30 cellular contexts compared by ENCODE assay signal in the genomic region with DNA sequence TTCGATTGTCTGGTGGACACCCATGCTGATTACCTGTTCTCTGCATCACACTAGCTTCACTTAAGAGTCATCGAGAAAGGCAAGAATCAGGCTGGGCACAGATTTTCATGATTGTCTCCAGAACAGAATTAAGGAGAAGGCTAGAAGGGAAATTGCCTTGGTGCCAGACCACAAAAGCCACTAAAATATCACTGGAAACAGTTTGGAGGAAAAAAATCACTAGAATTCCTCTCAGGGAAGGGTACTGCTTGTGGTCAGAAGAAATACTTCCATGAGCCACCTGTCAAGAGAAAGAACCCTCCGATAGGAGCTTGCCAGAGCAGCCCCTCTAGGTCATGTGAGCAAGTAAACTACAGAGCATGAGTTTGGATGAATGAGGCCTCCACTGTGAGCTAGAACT.
"Had no signal": no experiment of that assay in that cellular context is flagged by ENCODE, and none has a peak within 500 bp of the region (broad histone marks: within the 10 kb centered on the region; RNA-seq: fewer than 3 reads in every experiment).

No MANE protein-coding gene starts in this region.

- H3K9me3 ChIP-seq: psoas muscle, spleen, tibial nerve had no signal

- H3K36me3 ChIP-seq: cardiac muscle cell, spleen, tibial nerve had no signal

- H3K36me3 Mint-ChIP-seq: activated naive CD4-positive, alpha-beta T cell treated with anti-CD3 and anti-CD28 coated beads, Interleukin-2, amount 50 U/mL, for 24 hours; brain; mesothelial cell of epicardium; naive thymus-derived CD4-positive, alpha-beta T cell; WTC11 had no signal

- H3K4me3 Mint-ChIP-seq: activated CD8-positive, alpha-beta T cell treated with anti-CD3 and anti-CD28 coated beads for 36 hours; activated naive CD4-positive, alpha-beta T cell treated with anti-CD3 and anti-CD28 coated beads, Interleukin-2, amount 50 U/mL, for 24 hours; activated naive CD8-positive, alpha-beta T cell treated with anti-CD3 and anti-CD28 coated beads, Interleukin-2, amount 50 U/mL, for 24 hours; brain; effector memory CD8-positive, alpha-beta T cell; mesothelial cell of epicardium; naive thymus-derived CD4-positive, alpha-beta T cell; WTC11 had no signal

- H3K27me3 ChIP-seq: cardiac muscle cell, spleen, tibial nerve had no signal

- H3K27me3 Mint-ChIP-seq: activated CD8-positive, alpha-beta T cell treated with anti-CD3 and anti-CD28 coated beads for 36 hours; activated naive CD4-positive, alpha-beta T cell treated with anti-CD3 and anti-CD28 coated beads, Interleukin-2, amount 50 U/mL, for 24 hours; activated naive CD8-positive, alpha-beta T cell treated with anti-CD3 and anti-CD28 coated beads, Interleukin-2, amount 50 U/mL, for 24 hours; brain; effector memory CD8-positive, alpha-beta T cell; naive thymus-derived CD4-positive, alpha-beta T cell had no signal

- H3K4me3 ChIP-seq: cardiac muscle cell, psoas muscle, spleen, tibial nerve had no signal

- H3K4me1 Mint-ChIP-seq: activated naive CD4-positive, alpha-beta T cell treated with anti-CD3 and anti-CD28 coated beads, Interleukin-2, amount 50 U/mL, for 24 hours; activated naive CD8-positive, alpha-beta T cell treated with anti-CD3 and anti-CD28 coated beads, Interleukin-2, amount 50 U/mL, for 24 hours; brain; mesothelial cell of epicardium; naive thymus-derived CD4-positive, alpha-beta T cell had no signal

- H3K27ac ChIP-seq: cardiac muscle cell, parathyroid adenoma, psoas muscle, spleen, tibial nerve had no signal

- ATAC-seq: activated CD8-positive, alpha-beta T cell treated with anti-CD3 and anti-CD28 coated beads for 36 hours; activated naive CD8-positive, alpha-beta T cell treated with anti-CD3 and anti-CD28 coated beads, Interleukin-2, amount 50 U/mL, for 24 hours; effector memory CD8-positive, alpha-beta T cell; left colon; naive thymus-derived CD4-positive, alpha-beta T cell; psoas muscle; right cardiac atrium; WTC11 had no signal

- H2AFZ ChIP-seq: parathyroid adenoma had no signal

- H3K4me1 ChIP-seq: parathyroid adenoma, psoas muscle, spleen, tibial nerve had no signal

- H3K9me3 Mint-ChIP-seq: activated CD8-positive, alpha-beta T cell treated with anti-CD3 and anti-CD28 coated beads for 36 hours; activated naive CD4-positive, alpha-beta T cell treated with anti-CD3 and anti-CD28 coated beads, Interleukin-2, amount 50 U/mL, for 24 hours; activated naive CD8-positive, alpha-beta T cell treated with anti-CD3 and anti-CD28 coated beads, Interleukin-2, amount 50 U/mL, for 24 hours; activated T-helper 2 cell treated with anti-CD3 and anti-CD28 coated beads, Interferon-gamma antibody, Interleukin-2, Interleukin-4, amounts not matched to agents 10 μg/mL and 5 μg/mL and 100 μg/mL, durations not matched to agents 14 hours and 24 hours and 36 hours; brain; mesothelial cell of epicardium; naive thymus-derived CD4-positive, alpha-beta T cell had no signal

- H3K79me2 ChIP-seq: parathyroid adenoma had no signal

- FAIRE-seq: endothelial cell of umbilical vein, kidney had no signal

- H3K27ac Mint-ChIP-seq: activated CD8-positive, alpha-beta T cell treated with anti-CD3 and anti-CD28 coated beads for 36 hours; activated naive CD4-positive, alpha-beta T cell treated with anti-CD3 and anti-CD28 coated beads, Interleukin-2, amount 50 U/mL, for 24 hours; activated naive CD8-positive, alpha-beta T cell treated with anti-CD3 and anti-CD28 coated beads, Interleukin-2, amount 50 U/mL, for 24 hours; activated T-helper 2 cell treated with anti-CD3 and anti-CD28 coated beads, Interferon-gamma antibody, Interleukin-2, Interleukin-4, amounts not matched to agents 10 μg/mL and 5 μg/mL and 100 μg/mL, durations not matched to agents 14 hours and 24 hours and 36 hours; brain; effector memory CD8-positive, alpha-beta T cell; mesothelial cell of epicardium; naive thymus-derived CD4-positive, alpha-beta T cell; WTC11 had no signal

- DNase-seq: activated CD4-positive, alpha-beta T cell treated with anti-CD3 and anti-CD28 coated beads for 1 hour; activated CD4-positive, alpha-beta T cell treated with anti-CD3 and anti-CD28 coated beads, Interleukin-2, amount 50 U/mL, for 1 hour; activated CD8-positive, alpha-beta T cell treated with anti-CD3 and anti-CD28 coated beads for 36 hours; activated naive CD8-positive, alpha-beta T cell treated with anti-CD3 and anti-CD28 coated beads, Interleukin-2, amount 50 U/mL, for 24 hours; activated T-cell treated with anti-CD3 and anti-CD28 coated beads, Interleukin-2, amount 50 U/mL, for 48 hours; amygdala; cerebellar nuclear complex; cortex of kidney; effector memory CD8-positive, alpha-beta T cell; foreskin fibroblast; head of caudate nucleus; hippocampal formation; kidney; left colon; naive thymus-derived CD4-positive, alpha-beta T cell; nucleus accumbens; psoas muscle; right cardiac atrium; spleen; stimulated activated naive CD4-positive, alpha-beta T cell treated with Interleukin-2 at 50 U/mL for 16 hours; T-helper 2 cell had no signal

- H3K9ac ChIP-seq: parathyroid adenoma had no signal
